Comparison of ENCODE assay signal across 8 cellular contexts in the genomic region with DNA sequence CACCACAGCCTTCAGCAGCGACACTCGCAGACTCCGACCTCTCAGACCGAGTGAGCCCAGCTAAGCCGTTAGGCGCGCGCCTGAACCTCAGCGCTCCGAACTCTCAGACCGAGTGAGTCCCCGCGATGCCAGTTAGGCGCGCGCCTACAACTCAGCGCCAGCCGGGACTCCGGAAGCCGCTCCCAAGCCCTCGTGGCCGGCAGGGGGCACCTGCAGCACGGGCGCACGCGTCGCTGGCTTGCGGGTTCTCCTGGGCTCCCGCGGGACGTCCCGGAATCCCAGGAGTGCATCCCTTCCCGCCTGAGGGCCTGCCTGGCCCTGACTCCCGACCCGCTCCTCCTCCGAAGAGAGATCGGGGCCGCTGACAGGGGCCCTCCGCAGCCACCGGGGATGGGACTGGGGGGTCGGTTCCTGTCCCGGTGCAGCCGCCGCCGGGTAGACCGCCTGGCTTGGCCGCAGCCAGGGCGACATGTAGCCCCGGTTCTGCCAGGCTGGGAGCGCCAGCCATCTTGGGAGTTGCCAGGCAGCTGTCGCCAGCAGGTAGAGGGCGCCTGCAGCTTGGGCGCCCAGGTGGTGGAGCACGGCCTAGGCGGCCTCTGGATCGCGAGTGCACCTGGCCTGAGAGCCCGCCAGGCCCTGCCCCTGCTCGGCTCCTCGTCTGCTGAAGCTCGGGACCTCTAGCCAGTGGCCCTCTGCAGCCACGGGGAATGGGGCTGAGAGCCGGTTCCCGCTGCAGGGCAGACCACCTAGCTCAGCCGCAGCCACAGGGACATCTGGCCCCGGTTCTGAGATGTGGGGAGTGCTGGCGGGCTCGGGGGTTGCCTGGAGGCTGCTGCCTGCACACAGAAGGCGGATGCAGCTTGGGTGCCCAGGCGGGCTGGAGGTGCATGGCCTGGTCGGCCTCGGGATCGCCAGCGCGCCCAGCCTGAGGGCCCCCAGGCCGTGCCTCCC. TPM values are rescaled to one million over a fixed set of nuclear protein-coding genes. Genes with fewer than 3 reads are reported as not detected.
DNase-seq lines count a peak whose midpoint lies in the region; ATAC-seq, FAIRE-seq and TF ChIP-seq lines count a peak whose summit lies in the region.

Gene ANKRD18A, minus strand, starts transcription at position 114 of the 951 bp plus-strand sequence. CDS start 311 bp downstream, outside the sequence.

- peaks cover 12% of the 10 kb centered on the region for H3K36me3 Mint-ChIP-seq in CD4-positive, alpha-beta T cell (ENCODE audit: low read depth)

- peaks cover 5% of the 10 kb centered on the region for H3K9me3 Mint-ChIP-seq in CD4-positive, alpha-beta T cell

- H3K4me1 Mint-ChIP-seq in CD4-positive, alpha-beta T cell (ENCODE audit: low read depth): peaks cover 12% of the 10 kb centered on the region

- intact Hi-C loops in CD4-positive, alpha-beta T cell (cut with DNase I, micrococcal nuclease): loop anchor here in 1 of 2 experiments (1.0 kb wide), 1 partner anchor 22 kb away; no protein-coding TSS in a partner anchor

- H3K9me3 ChIP-seq in CD4-positive, alpha-beta T cell (ENCODE audit: control insufficient read depth, low read length): no peaks in the 10 kb centered on the region
- H3K9me3 ChIP-seq in neuron (ENCODE audit: low read length): peaks cover 3% of the 10 kb centered on the region
- H3K9me3 ChIP-seq in thoracic aorta: peaks cover 5% of the 10 kb centered on the region

- H3K27ac ChIP-seq in CD4-positive, alpha-beta T cell (ENCODE audit: low read depth, low read length): peak within 1 kb of the TSS; percentile 13
- no peak within 1 kb of the TSS for H3K27ac ChIP-seq in thoracic aorta

- CTCF ChIA-PET in CD4-positive, alpha-beta T cell (lab: Charles Lee): no interaction called here

- peaks cover 3% of the 10 kb centered on the region for H3K27me3 ChIP-seq in CD4-positive, alpha-beta T cell (ENCODE audit: control insufficient read depth, insufficient read depth, low read length)
- H3K27me3 ChIP-seq in neuron (ENCODE audit: insufficient read depth, low read length) (peaks cover 16% of the 10 kb centered on the region), thoracic aorta (replicated peaks; ENCODE audit: insufficient read depth) (peaks cover 15% of the 10 kb centered on the region)

- H3K4me3 ChIP-seq in neuron (ENCODE audit: low read length) (peak within 1 kb of the TSS; percentile 48), thoracic aorta (peak within 1 kb of the TSS; percentile 66)

- H3K4me3 Mint-ChIP-seq in CD4-positive, alpha-beta T cell: peak within 1 kb of the TSS; percentile 96

- H2AFZ ChIP-seq in neuron (ENCODE audit: low read depth, low read length): peak within 1 kb of the TSS; percentile 87

- H3K4me1 ChIP-seq in neuron (ENCODE audit: insufficient read depth, low read length): peaks cover 5% of the 10 kb centered on the region
- peaks cover 11 to 25% of the 10 kb centered on the region in 2 donors for H3K4me1 ChIP-seq in thoracic aorta (ENCODE audit: control insufficient read depth in 1 of 2, low read depth in 2 of 2)

- peaks cover 51% of the 10 kb centered on the region for H3K27me3 Mint-ChIP-seq in CD4-positive, alpha-beta T cell

- POLR2A ChIA-PET in CD4-positive, alpha-beta T cell (lab: Charles Lee): no interaction called here

- TF ChIP-seq CTCF in CD4-positive, alpha-beta T cell (IDR thresholded peaks at IDR 0.05): peak; percentile 45
- peak; percentile 22 for TF ChIP-seq CTCF in thoracic aorta (IDR thresholded peaks at IDR 0.05)

- ATAC-seq in CD4-positive, alpha-beta T cell (ENCODE audit: poor library complexity): peak; percentile 78
- ATAC-seq in GM19467 (IDR thresholded peaks at IDR 0.05; ENCODE audit: unreplicated experiment) (peak; percentile 75), thoracic aorta (ENCODE audit: insufficient number of reproducible peaks, low FRiP score, low read depth) (no peak)

- no peak for FAIRE-seq in RCC 7860 (lab: Jason Lieb, UNC)

- H3K36me3 ChIP-seq in neuron (ENCODE audit: insufficient read depth, low read length) (no peaks in the 10 kb centered on the region), thoracic aorta (no peaks in the 10 kb centered on the region)

- peak; percentile 42 to 72 (median 58) for DNase-seq in CD4-positive, alpha-beta T cell
- DNase-seq in HUDEP-2 (lab: John Stamatoyannopoulos, UW; ENCODE audit: unreplicated experiment in 76 of 76) (peak in 64 of 76 experiments; percentile 4 to 77 (median 39)), RCC 7860 (ENCODE audit: low spot score) (peak; percentile 82), glomerular endothelial cell (ENCODE audit: extremely low read depth, low read depth, low spot score) (peak; percentile 14), thoracic aorta (ENCODE audit: low spot score) (no peak)
- DNase-seq in activated naive CD4-positive, alpha-beta T cell (lab: John Stamatoyannopoulos, UW): peak; percentile 41 to 51 (median 48)

- H3K27ac Mint-ChIP-seq in CD4-positive, alpha-beta T cell: peak within 1 kb of the TSS; percentile 70

RNA-seq across cellular contexts. Expression of gene ANKRD18A, which starts in this region (rescaled TPM):
- 1 to 10 TPM; 7.2 to 7.8 TPM for total RNA-seq in CD4-positive, alpha-beta T cell
- total RNA-seq in glomerular endothelial cell (0.12 and 0.24 TPM in 2 replicates), thoracic aorta (not detected)

Comparison
In these comparisons a context has a peak if more than half of its experiments do, and no peak if none do; other contexts are left out.
1. Peak in DNase-seq in glomerular endothelial cell; RNA of the gene not detected or under 1 TPM.